Comparison of ENCODE assay signal across 10 cellular contexts in the genomic region with DNA sequence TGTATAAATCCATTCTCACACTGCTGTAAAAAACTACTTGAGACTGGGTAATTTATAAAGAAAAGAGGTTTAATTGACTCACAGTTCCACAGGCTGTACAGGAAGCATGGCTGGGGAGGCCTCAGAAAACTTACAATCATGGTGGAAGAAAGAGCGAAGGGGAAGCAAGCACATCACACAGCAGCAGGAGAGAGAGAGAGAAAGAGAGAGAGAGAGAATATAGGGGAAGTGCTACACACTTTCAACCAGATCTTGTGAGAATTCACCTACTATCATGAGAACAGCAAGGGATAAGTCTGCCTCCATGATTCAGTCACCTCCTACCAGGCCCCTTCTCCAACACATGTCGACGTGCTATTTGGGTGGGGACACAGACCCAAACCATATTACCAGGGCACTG. TPM values are rescaled to one million over a fixed set of nuclear protein-coding genes. Genes with fewer than 3 reads are reported as not detected.
DNase-seq lines count a peak whose midpoint lies in the region; ATAC-seq and TF ChIP-seq lines count a peak whose summit lies in the region.
"Not testable (repeated sequence)": the region's sequence is repeated elsewhere in the genome, so short reads cannot be mapped to it uniquely, and the experiment has no call there.
"Had no signal": no experiment of that assay in that cellular context is flagged by ENCODE, and none has a peak within 500 bp of the region (broad histone marks: within the 10 kb centered on the region; RNA-seq: fewer than 3 reads in every experiment).

No MANE protein-coding gene starts in this region.

- DNase-seq in CD4-positive, CD25-positive, alpha-beta regulatory T cell; activated CD4-positive, alpha-beta T cell treated with anti-CD3 and anti-CD28 coated beads, Interleukin-2, amount 10 ng/mL, durations not matched to agents 7 days and 5 days; effector memory CD8-positive, alpha-beta T cell; memory B cell (ENCODE audit: low spot score in 2 of 2); neural progenitor cell (ENCODE audit: low spot score): not testable (repeated sequence)
- peak; percentile 9 for DNase-seq in OCI-LY7 (ENCODE audit: low spot score)

- not testable (repeated sequence) for H3K4me3 ChIP-seq in CD4-positive, CD25-positive, alpha-beta regulatory T cell (ENCODE audit: low read depth, low read length); OCI-LY7 (ENCODE audit: low read depth, low read length, poor library complexity, severe bottlenecking); neural progenitor cell

- not testable (repeated sequence) for H3K36me3 Mint-ChIP-seq in CD4-positive, CD25-positive, alpha-beta regulatory T cell; activated CD4-positive, alpha-beta T cell treated with anti-CD3 and anti-CD28 coated beads, Interleukin-2, amount 10 ng/mL, durations not matched to agents 7 days and 5 days (ENCODE audit: low read depth); activated T-helper 17 cell treated with anti-CD3 and anti-CD28 coated beads, Interleukin-2, amount 50 U/mL, for 72 hours (ENCODE audit: low read depth); effector memory CD8-positive, alpha-beta T cell (ENCODE audit: insufficient read depth); memory B cell; neural progenitor cell

- intact Hi-C loops in OCI-LY7 (cut with micrococcal nuclease; ENCODE audit: unreplicated experiment), result not testable (repeated sequence)

- H3K4me2 ChIP-seq in OCI-LY7 (ENCODE audit: low read length); neural progenitor cell: not testable (repeated sequence)

- not testable (repeated sequence) for H3K9ac ChIP-seq in neural progenitor cell

- H3K27me3 ChIP-seq in CD4-positive, CD25-positive, alpha-beta regulatory T cell (ENCODE audit: control insufficient read depth, insufficient read depth, low read length); neural progenitor cell: not testable (repeated sequence)

- H3K4me3 Mint-ChIP-seq in CD4-positive, CD25-positive, alpha-beta regulatory T cell; activated CD4-positive, alpha-beta T cell treated with anti-CD3 and anti-CD28 coated beads, Interleukin-2, amount 10 ng/mL, durations not matched to agents 7 days and 5 days; activated T-helper 17 cell treated with anti-CD3 and anti-CD28 coated beads, Interleukin-2, amount 50 U/mL, for 72 hours; effector memory CD8-positive, alpha-beta T cell; memory B cell; neural progenitor cell: not testable (repeated sequence)

- BruUV-seq in OCI-LY7 (replicated peaks; lab: Mats Ljungman, UMichigan), result not testable (repeated sequence)

- CTCF ChIA-PET in OCI-LY7 (lab: Charles Lee; ENCODE audit: unreplicated experiment), result not testable (repeated sequence)
- CTCF ChIA-PET in activated CD4-positive, alpha-beta T cell treated with anti-CD3 and anti-CD28 coated beads, Interleukin-2, amount 10 ng/mL, durations not matched to agents 7 days and 5 days (lab: Charles Lee), result interaction anchor here (0.7 to 1.0 kb wide), 2 partner anchors 14 to 165 kb away, joined by 3 to 4 read pairs; no protein-coding TSS in a partner anchor

- H3K4me1 Mint-ChIP-seq in CD4-positive, CD25-positive, alpha-beta regulatory T cell, result peaks cover 6 to 25% (median 10%) of the 10 kb centered on the region in 4 donors
- H3K4me1 Mint-ChIP-seq in activated CD4-positive, alpha-beta T cell treated with anti-CD3 and anti-CD28 coated beads, Interleukin-2, amount 10 ng/mL, durations not matched to agents 7 days and 5 days, result peaks cover 23% of the 10 kb centered on the region
- peaks cover 16% of the 10 kb centered on the region for H3K4me1 Mint-ChIP-seq in activated T-helper 17 cell treated with anti-CD3 and anti-CD28 coated beads, Interleukin-2, amount 50 U/mL, for 72 hours
- not testable (repeated sequence) for H3K4me1 Mint-ChIP-seq in effector memory CD8-positive, alpha-beta T cell (ENCODE audit: low read depth in 2 of 2); neural progenitor cell
- peaks cover 12% of the 10 kb centered on the region for H3K4me1 Mint-ChIP-seq in memory B cell

- not testable (repeated sequence) for H3K9me2 ChIP-seq in OCI-LY7 (ENCODE audit: insufficient read depth, low read length)

- peak overlapping the region; percentile 13 to 96 (median 30) for H3K27ac Mint-ChIP-seq in CD4-positive, CD25-positive, alpha-beta regulatory T cell
- peak overlapping the region; percentile 38 for H3K27ac Mint-ChIP-seq in activated CD4-positive, alpha-beta T cell treated with anti-CD3 and anti-CD28 coated beads, Interleukin-2, amount 10 ng/mL, durations not matched to agents 7 days and 5 days
- peak overlapping the region; percentile 26 for H3K27ac Mint-ChIP-seq in activated T-helper 17 cell treated with anti-CD3 and anti-CD28 coated beads, Interleukin-2, amount 50 U/mL, for 72 hours
- peak overlapping the region; percentile 19 to 33 for H3K27ac Mint-ChIP-seq in effector memory CD8-positive, alpha-beta T cell
- H3K27ac Mint-ChIP-seq in memory B cell, result peak overlapping the region; percentile 4
- not testable (repeated sequence) for H3K27ac Mint-ChIP-seq in neural progenitor cell

- TF ChIP-seq CTCF in OCI-LY7 (conservative IDR thresholded peaks at IDR 0.05; ENCODE audit: low read length); neural progenitor cell (IDR thresholded peaks at IDR 0.05): not testable (repeated sequence)

- not testable (repeated sequence) for H3K27me3 Mint-ChIP-seq in CD4-positive, CD25-positive, alpha-beta regulatory T cell; activated CD4-positive, alpha-beta T cell treated with anti-CD3 and anti-CD28 coated beads, Interleukin-2, amount 10 ng/mL, durations not matched to agents 7 days and 5 days; activated T-helper 17 cell treated with anti-CD3 and anti-CD28 coated beads, Interleukin-2, amount 50 U/mL, for 72 hours; effector memory CD8-positive, alpha-beta T cell; memory B cell; neural progenitor cell (ENCODE audit: insufficient read depth, low read depth)

- H3K9me3 Mint-ChIP-seq in CD4-positive, CD25-positive, alpha-beta regulatory T cell; activated T-helper 17 cell treated with anti-CD3 and anti-CD28 coated beads, Interleukin-2, amount 50 U/mL, for 72 hours; effector memory CD8-positive, alpha-beta T cell; memory B cell; neural progenitor cell: not testable (repeated sequence)
- peaks cover 10% of the 10 kb centered on the region for H3K9me3 Mint-ChIP-seq in activated CD4-positive, alpha-beta T cell treated with anti-CD3 and anti-CD28 coated beads, Interleukin-2, amount 10 ng/mL, durations not matched to agents 7 days and 5 days

- H3F3A ChIP-seq in neural progenitor cell (ENCODE audit: low read depth), result not testable (repeated sequence)

- H3K36me3 ChIP-seq in CD4-positive, CD25-positive, alpha-beta regulatory T cell (ENCODE audit: control insufficient read depth, insufficient read depth, low read length); OCI-LY7 (ENCODE audit: insufficient read depth, low read length); neural progenitor cell: not testable (repeated sequence)

- not testable (repeated sequence) for H3K4me1 ChIP-seq in CD4-positive, CD25-positive, alpha-beta regulatory T cell (ENCODE audit: control insufficient read depth, insufficient read depth, low read length, poor library complexity, severe bottlenecking); neural progenitor cell
- peaks cover 16% of the 10 kb centered on the region for H3K4me1 ChIP-seq in OCI-LY7 (ENCODE audit: insufficient read depth, low read length, poor library complexity, severe bottlenecking)

- H2AFZ ChIP-seq in OCI-LY7 (ENCODE audit: low read length), result not testable (repeated sequence)
- peak overlapping the region; percentile 72 for H2AFZ ChIP-seq in neural progenitor cell (replicated peaks)

- not testable (repeated sequence) for H3K27ac ChIP-seq in CD4-positive, CD25-positive, alpha-beta regulatory T cell (ENCODE audit: insufficient read depth, low read length, poor library complexity, severe bottlenecking); OCI-LY7 (ENCODE audit: low read depth, low read length, poor library complexity, severe bottlenecking); neural progenitor cell

- H4K20me1 ChIP-seq in OCI-LY7 (ENCODE audit: insufficient read depth, low read length); neural progenitor cell (ENCODE audit: low read depth): not testable (repeated sequence)

- not testable (repeated sequence) for H3K9me3 ChIP-seq in CD4-positive, CD25-positive, alpha-beta regulatory T cell (ENCODE audit: control insufficient read depth in 2 of 2, low read length in 2 of 2); OCI-LY7 (ENCODE audit: low read length); neural progenitor cell (ENCODE audit: low read depth)

- not testable (repeated sequence) for H3K79me2 ChIP-seq in OCI-LY7 (ENCODE audit: insufficient read depth, low read depth, low read length); neural progenitor cell (ENCODE audit: low read depth)

- ATAC-seq in CD4-positive, CD25-positive, alpha-beta regulatory T cell (ENCODE audit: low read depth in 2 of 2); activated T-helper 17 cell treated with anti-CD3 and anti-CD28 coated beads, Interleukin-2, amount 50 U/mL, for 72 hours (replicated peaks); effector memory CD8-positive, alpha-beta T cell (replicated peaks): not testable (repeated sequence)
- peak; percentile 50 for ATAC-seq in memory B cell (ENCODE audit: low read depth)

- POLR2A ChIA-PET in OCI-LY7 (lab: Charles Lee), result interaction anchor here (0.6 kb wide), 1 partner anchor 288 kb away, joined by 3 read pairs; a partner anchor contains a TSS
- POLR2A ChIA-PET in activated CD4-positive, alpha-beta T cell treated with anti-CD3 and anti-CD28 coated beads, Interleukin-2, amount 10 ng/mL, durations not matched to agents 7 days and 5 days (lab: Charles Lee), result not testable (repeated sequence)

RNA-seq across cellular contexts. Expression of a gene that starts 9.3 kb away (rescaled TPM):
- not detected for total RNA-seq in CD4-positive, CD25-positive, alpha-beta regulatory T cell
- polyA plus RNA-seq in CD4-positive, CD25-positive, alpha-beta regulatory T cell, result not detected
- not detected in 2 replicates for total RNA-seq in OCI-LY7 (2014; rRNA removed; shearing (Covaris generic))
- total RNA-seq in OCI-LY7 (2022) (not detected in 2 replicates), neural progenitor cell (ENCODE audit: low replicate concordance) (not detected in 2 replicates)
- total RNA-seq in activated CD4-positive, alpha-beta T cell treated with anti-CD3 and anti-CD28 coated beads, Interleukin-2, amount 10 ng/mL, durations not matched to agents 7 days and 5 days, result not detected
- total RNA-seq in activated T-helper 17 cell treated with anti-CD3 and anti-CD28 coated beads, Interleukin-2, amount 50 U/mL, for 72 hours, result not detected
- total RNA-seq: CD4-positive, alpha-beta T cell; G401; GM12878 had no signal
- polyA plus RNA-seq: GM12878 had no signal

RNA-seq across cellular contexts. Expression of a gene that starts 45.6 kb away (rescaled TPM):
- 16.8 TPM for total RNA-seq in CD4-positive, CD25-positive, alpha-beta regulatory T cell
- 10 to 100 TPM; 15.6 to 40.2 (median 24.9) TPM for polyA plus RNA-seq in CD4-positive, CD25-positive, alpha-beta regulatory T cell
- total RNA-seq in OCI-LY7 (2014; rRNA removed; shearing (Covaris generic)), result 114 and 137 TPM in 2 replicates
- 118 and 126 TPM in 2 replicates for total RNA-seq in OCI-LY7 (2022)
- 100 to 1,000 TPM in 1 of 2 experiments, 10 to 100 TPM in 1; 85.5 to 105 TPM for total RNA-seq in activated CD4-positive, alpha-beta T cell treated with anti-CD3 and anti-CD28 coated beads, Interleukin-2, amount 10 ng/mL, durations not matched to agents 7 days and 5 days
- total RNA-seq in activated T-helper 17 cell treated with anti-CD3 and anti-CD28 coated beads, Interleukin-2, amount 50 U/mL, for 72 hours, result 100 to 1,000 TPM in 1 of 2 donors, 10 to 100 TPM in 1; 87.1 to 108 TPM
- total RNA-seq in neural progenitor cell (ENCODE audit: low replicate concordance), result 127 and 187 TPM in 2 replicates
